ENCODE assay signal across 9 cellular contexts in genomic region chr13:36918246-36919060, GRCh38.
DNase-seq lines count a peak whose midpoint lies in the region; ATAC-seq, FAIRE-seq and TF ChIP-seq lines count a peak whose summit lies in the region.
"Had no signal": no experiment of that assay in that cellular context is flagged by ENCODE, and none has a peak within 500 bp of the region (broad histone marks: within the 10 kb centered on the region; RNA-seq: fewer than 3 reads in every experiment).

No MANE protein-coding gene starts in this region.

- H3K27me3 Mint-ChIP-seq in nephron (ENCODE audit: low read depth) = no peaks in the 10 kb centered on the region

- no peaks in the 10 kb centered on the region for H3K36me3 ChIP-seq in duodenal mucosa (ENCODE audit: control insufficient read depth in 1 of 2, insufficient read depth in 2 of 2, low read length in 2 of 2)
- H3K36me3 ChIP-seq: neutrophil had no signal

- peak overlapping the region; percentile 95 to 98 (median 96) for H3K4me3 Mint-ChIP-seq in nephron

- ATAC-seq in HG03095 (IDR thresholded peaks at IDR 0.05; ENCODE audit: unreplicated experiment) (no peak), GM18520 (IDR thresholded peaks at IDR 0.05; ENCODE audit: unreplicated experiment) (no peak)

- peak overlapping the region; percentile 90 to 98 (median 98) for H3K27ac Mint-ChIP-seq in nephron

- no peak overlapping the region for H3K9ac ChIP-seq in duodenal mucosa (ENCODE audit: low read depth in 1 of 2, low read length in 2 of 2)

- H3K9me3 ChIP-seq in duodenal mucosa (ENCODE audit: control insufficient read depth in 1 of 2, low read length in 2 of 2) = no peaks in the 10 kb centered on the region
- H3K9me3 ChIP-seq: neutrophil had no signal

- H3K4me1 Mint-ChIP-seq in nephron = peaks cover 73% of the 10 kb centered on the region

- H3K9me3 Mint-ChIP-seq in nephron = no peaks in the 10 kb centered on the region

- peak overlapping the region; percentile 27 to 60 for H3K4me3 ChIP-seq in duodenal mucosa (ENCODE audit: low read depth in 1 of 2, low read length in 2 of 2)

- TF ChIP-seq CTCF in D721Med (IDR thresholded peaks at IDR 0.05; ENCODE audit: insufficient read depth, missing control alignments) = no peak
- TF ChIP-seq CTCF in nephron (IDR thresholded peaks at IDR 0.05; ENCODE audit: unreplicated experiment in 3 of 3) = no peak

- peaks cover 0 to 4% of the 10 kb centered on the region in 2 donors for H3K4me1 ChIP-seq in duodenal mucosa (ENCODE audit: control insufficient read depth in 1 of 2, insufficient read depth in 2 of 2, low read length in 2 of 2)

- peaks cover 6 to 35% of the 10 kb centered on the region in 2 donors for H3K27me3 ChIP-seq in duodenal mucosa (ENCODE audit: control insufficient read depth in 1 of 2, insufficient read depth in 2 of 2, low read length in 2 of 2)

- no peaks in the 10 kb centered on the region for H3K36me3 Mint-ChIP-seq in nephron (ENCODE audit: low read depth)

- no peak for DNase-seq in D721Med (ENCODE audit: insufficient read length, low spot score)
- peak; percentile 14 for DNase-seq in NCI-H2227 (lab: John Stamatoyannopoulos, UW; ENCODE audit: unreplicated experiment)
- DNase-seq in activated gamma-delta T cell (lab: John Stamatoyannopoulos, UW) = no peak
- no peak for DNase-seq in NK-92 treated with Interleukin-12 subunit alpha and Interleukin-12 subunit beta, amount 100 ng/mL, for 24 hours (lab: John Stamatoyannopoulos, UW)

- H3K27ac ChIP-seq in duodenal mucosa (ENCODE audit: low read depth, low read length) = no peak overlapping the region
- H3K27ac ChIP-seq: neutrophil had no signal

- FAIRE-seq in D721Med (lab: Jason Lieb, UNC) = peak; percentile 70
